Comparison of ENCODE assay signal across 1 cellular context in the genomic region with DNA sequence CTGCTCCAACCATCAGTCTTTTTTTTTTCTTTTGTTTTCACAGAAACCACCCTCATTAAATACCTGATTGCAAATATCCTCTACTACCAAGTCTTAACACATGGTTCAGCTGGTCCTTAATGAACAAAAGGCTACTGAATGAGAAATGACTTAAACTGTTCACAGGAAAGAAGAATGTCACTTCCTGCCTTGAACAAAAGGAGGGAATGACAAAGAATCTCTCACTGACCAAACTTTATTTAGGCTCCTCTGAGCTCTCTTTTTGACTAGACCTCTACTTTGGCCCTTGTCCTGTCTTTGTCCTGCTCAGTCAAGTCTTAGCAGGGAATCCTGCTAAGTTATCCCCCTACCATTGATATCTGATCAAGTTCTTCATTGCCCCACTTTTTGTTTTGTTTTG.
TF ChIP-seq lines count a peak whose summit lies in the region.

No MANE protein-coding gene starts in this region.

TF ChIP-seq in H1, 55 proteins besides CTCF, POLR2A, EP300 and RAD21:
- TF ChIP-seq HDAC2 (IDR thresholded peaks at IDR 0.05; ENCODE audit: borderline replicate concordance in 1 of 2, low read depth in 2 of 2, low read length in 2 of 2), result no peak
- no peak for TF ChIP-seq YY1 (IDR thresholded peaks at IDR 0.05; ENCODE audit: low read depth, low read length)
- TF ChIP-seq POU5F1 (IDR thresholded peaks at IDR 0.05; ENCODE audit: low read depth, low read length), result no peak
- TF ChIP-seq, protein P1, sequence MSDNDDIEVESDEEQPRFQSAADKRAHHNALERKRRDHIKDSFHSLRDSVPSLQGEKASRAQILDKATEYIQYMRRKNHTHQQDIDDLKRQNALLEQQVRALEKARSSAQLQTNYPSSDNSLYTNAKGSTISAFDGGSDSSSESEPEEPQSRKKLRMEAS (IDR thresholded peaks at IDR 0.05), result no peak
- TF ChIP-seq, protein P2, sequence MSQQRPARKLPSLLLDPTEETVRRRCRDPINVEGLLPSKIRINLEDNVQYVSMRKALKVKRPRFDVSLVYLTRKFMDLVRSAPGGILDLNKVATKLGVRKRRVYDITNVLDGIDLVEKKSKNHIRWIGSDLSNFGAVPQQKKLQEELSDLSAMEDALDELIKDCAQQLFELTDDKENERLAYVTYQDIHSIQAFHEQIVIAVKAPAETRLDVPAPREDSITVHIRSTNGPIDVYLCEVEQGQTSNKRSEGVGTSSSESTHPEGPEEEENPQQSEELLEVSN (IDR thresholded peaks at IDR 0.05), result no peak
- no peak for TF ChIP-seq SIRT6 (IDR thresholded peaks at IDR 0.05; ENCODE audit: low read length)
- TF ChIP-seq NANOG (IDR thresholded peaks at IDR 0.05; ENCODE audit: insufficient read depth, low read depth, low read length, poor library complexity, severe bottlenecking), result no peak
- TF ChIP-seq GTF2F1 (IDR thresholded peaks at IDR 0.05; ENCODE audit: borderline replicate concordance, low read depth, low read length), result no peak
- TF ChIP-seq RFX5 (IDR thresholded peaks at IDR 0.05; ENCODE audit: borderline replicate concordance, low read depth, low read length), result no peak
- TF ChIP-seq TAF1 (IDR thresholded peaks at IDR 0.05; ENCODE audit: low read depth, low read length), result no peak
- TF ChIP-seq CTBP2 (IDR thresholded peaks at IDR 0.05; ENCODE audit: borderline replicate concordance, insufficient read depth, insufficient read length, low read length), result no peak
